9 cellular contexts compared by ENCODE assay signal in genomic region chr20:6074145-6074561, GRCh38. TPM values are rescaled to one million over a fixed set of nuclear protein-coding genes. Genes with fewer than 3 reads are reported as not detected.
DNase-seq lines count a peak whose midpoint lies in the region; ATAC-seq, FAIRE-seq and TF ChIP-seq lines count a peak whose summit lies in the region.
"Had no signal": no experiment of that assay in that cellular context is flagged by ENCODE, and none has a peak within 500 bp of the region (broad histone marks: within the 10 kb centered on the region; RNA-seq: fewer than 3 reads in every experiment).

No MANE protein-coding gene starts in this region.

- no peak overlapping the region for H2AFZ ChIP-seq in PC-9

- peak; percentile 67 for ATAC-seq in HG02642 (IDR thresholded peaks at IDR 0.05; ENCODE audit: poor library complexity, unreplicated experiment)
- no peak for ATAC-seq in gastrocnemius medialis

- H3K9me2 ChIP-seq in PC-9 (ENCODE audit: insufficient read depth), result no peaks in the 10 kb centered on the region

- no peaks in the 10 kb centered on the region for H3K4me1 ChIP-seq in PC-9 (replicated peaks; ENCODE audit: insufficient read depth)
- peaks cover 6 to 8% of the 10 kb centered on the region in 2 donors for H3K4me1 ChIP-seq in gastrocnemius medialis

- no peaks in the 10 kb centered on the region; the same call in 1 of the 2 replicates for H3F3A ChIP-seq in PC-9 (ENCODE audit: insufficient read depth, low read depth)

- H3K9me3 ChIP-seq in PC-9 (ENCODE audit: insufficient read depth, low read depth), result no peaks in the 10 kb centered on the region
- no peaks in the 10 kb centered on the region for H3K9me3 ChIP-seq in gastrocnemius medialis

- H4K20me1 ChIP-seq in PC-9 (ENCODE audit: insufficient read depth), result peaks cover 8% of the 10 kb centered on the region; the same call in 1 of the 2 replicates

- no peak for FAIRE-seq in frontal cortex (lab: Jason Lieb, UNC)

- H3K27me3 ChIP-seq in GM06990 (replicated peaks; ENCODE audit: control insufficient read depth, insufficient read depth, low read length) (no peaks in the 10 kb centered on the region; the same call in none of the 2 replicates), PC-9 (ENCODE audit: insufficient read depth, low read depth) (no peaks in the 10 kb centered on the region), gastrocnemius medialis (no peaks in the 10 kb centered on the region)

- TF ChIP-seq CTCF in GM06990 (IDR thresholded peaks at IDR 0.05; ENCODE audit: insufficient read depth, low read length, poor library complexity, severe bottlenecking), result peak; percentile 37
- peak; percentile 65 for TF ChIP-seq CTCF in PC-9 (conservative IDR thresholded peaks at IDR 0.05)
- no peak for TF ChIP-seq CTCF in gastrocnemius medialis (IDR thresholded peaks at IDR 0.05 in 4 of 5, conservative IDR thresholded peaks at IDR 0.05 in 1 of 5)

- no peak for TF ChIP-seq POLR2A in gastrocnemius medialis (IDR thresholded peaks at IDR 0.05)

- no TSS peak for BruUV-seq in PC-9 (replicated peaks; lab: Mats Ljungman, UMichigan)

- POLR2A ChIA-PET in PC-9 (lab: Charles Lee; ENCODE audit: unreplicated experiment), result no interaction called here

- in situ Hi-C loops in gastrocnemius medialis (cut with MboI; ENCODE audit: low sequenced_read_pairs in 4 of 4), result loop anchor here in 1 of 4 donors (10.0 kb wide), 1 partner anchor 549 kb away; no protein-coding TSS in a partner anchor

- H3K36me3 ChIP-seq in GM06990 (ENCODE audit: control insufficient read depth, insufficient read depth, low read length) (no peaks in the 10 kb centered on the region), PC-9 (ENCODE audit: low read depth) (0 out of 2 replicates have a peak, but pooled peaks cover 20% of the 10 kb centered on the region), gastrocnemius medialis (no peaks in the 10 kb centered on the region)

- intact Hi-C loops in PC-9 (cut with micrococcal nuclease; ENCODE audit: unreplicated experiment), result loop anchor here (1.0 kb wide), 1 partner anchor 66 kb away; no protein-coding TSS in a partner anchor
- intact Hi-C loops in gastrocnemius medialis (cut with DNase I; ENCODE audit: low total_unique reads), result no loop called here

- H3K4me3 ChIP-seq in GM06990 (replicated peaks; ENCODE audit: low read depth, low read length), result no peak overlapping the region
- no peak overlapping the region for H3K4me3 ChIP-seq in PC-9
- H3K4me3 ChIP-seq in gastrocnemius medialis, result no peak overlapping the region

- CTCF ChIA-PET in PC-9 (lab: Charles Lee), result interaction anchor here (0.6 to 0.7 kb wide), 2 partner anchors 48 to 93 kb away, joined by 3 to 6 read pairs; partner anchors contain the start of gene FERMT1

- no peaks in the 10 kb centered on the region for H3K79me2 ChIP-seq in PC-9 (ENCODE audit: low read depth)

- H3K4me2 ChIP-seq in PC-9, result no peak overlapping the region

- H3K27ac ChIP-seq in PC-9 (no peak overlapping the region), gastrocnemius medialis (no peak overlapping the region)

- no peak for DNase-seq in GM06990 (ENCODE audit: extremely low read depth, insufficient read length)
- no peak for DNase-seq in PC-9
- DNase-seq in glomerular visceral epithelial cell (ENCODE audit: extremely low spot score), result peak; percentile 54
- no peak for DNase-seq in gastrocnemius medialis
- DNase-seq in frontal cortex (ENCODE audit: low spot score in 2 of 2), result no peak
- no peak for DNase-seq in amniotic stem cell (lab: John Stamatoyannopoulos, UW)
- DNase-seq: activated B cell treated with CpG ODN at 0.5 μM for 24 hours had no signal

RNA-seq across cellular contexts. Expression of gene LRRN4, which starts 20.3 kb away (rescaled TPM):
- total RNA-seq in PC-9 (2021) (0.23 and 0.72 TPM in 2 replicates), gastrocnemius medialis (not detected), frontal cortex (0.41 TPM)
- total RNA-seq: activated B cell treated with CpG ODN at 0.5 μM for 24 hours; naive thymus-derived CD8-positive, alpha-beta T cell had no signal

RNA-seq across cellular contexts. Expression of gene FERMT1, which starts 48.7 kb away (rescaled TPM):
- total RNA-seq in PC-9 (2021), result 18.2 and 20.6 TPM in 2 replicates
- total RNA-seq in gastrocnemius medialis, result under 1 TPM in 2 of 4 donors, not detected in 2; 0.09 to 0.36 TPM
- 1.2 TPM for total RNA-seq in frontal cortex
- total RNA-seq: activated B cell treated with CpG ODN at 0.5 μM for 24 hours; naive thymus-derived CD8-positive, alpha-beta T cell had no signal

Comparison
In these comparisons a context has a peak if more than half of its experiments do, and no peak if none do; other contexts are left out.
1. CTCF ChIP-seq: peak in GM06990 (single experiment) and PC-9 (single experiment); none in gastrocnemius medialis (0 of 5).